ENCODE assay signal across 21 cellular contexts in the genomic region with DNA sequence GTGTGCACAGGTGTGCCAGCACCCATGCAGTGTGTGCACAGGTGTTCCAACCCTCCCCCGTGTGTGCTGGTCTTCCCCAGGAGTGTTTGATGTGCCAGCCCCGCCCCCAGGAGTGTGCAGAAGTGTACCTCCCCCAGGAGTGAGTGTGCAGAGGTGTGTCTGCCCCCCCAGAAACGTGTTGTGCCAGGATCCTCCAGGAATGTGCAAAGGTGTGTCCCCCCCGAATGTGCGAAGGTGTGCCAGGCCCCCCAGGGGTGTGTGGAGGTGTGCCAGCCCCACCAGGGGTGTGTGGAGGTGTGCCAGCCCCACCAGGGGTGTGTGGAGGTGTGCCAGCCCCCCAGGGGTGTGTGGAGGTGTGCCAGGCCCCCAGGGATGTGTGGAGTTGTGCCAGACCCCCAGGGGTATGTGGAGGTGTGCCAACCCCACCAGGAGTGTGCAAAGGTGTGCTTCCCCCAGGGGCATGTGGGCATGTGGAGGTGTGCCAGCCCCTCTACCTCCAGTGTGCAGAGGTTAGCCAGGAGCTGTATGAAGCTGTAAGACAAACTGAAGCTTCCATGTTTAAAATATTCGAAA. TPM values are rescaled to one million over a fixed set of nuclear protein-coding genes. Genes with fewer than 3 reads are reported as not detected.
DNase-seq lines count a peak whose midpoint lies in the region; ATAC-seq, FAIRE-seq and TF ChIP-seq lines count a peak whose summit lies in the region.
"Had no signal": no experiment of that assay in that cellular context is flagged by ENCODE, and none has a peak within 500 bp of the region (broad histone marks: within the 10 kb centered on the region; RNA-seq: fewer than 3 reads in every experiment).

No MANE protein-coding gene starts in this region.

- TF ChIP-seq RAD21 in HepG2 (CRISPR knock-in tag; IDR thresholded peaks at IDR 0.05) (no peak), Ishikawa (IDR thresholded peaks at IDR 0.05; ENCODE audit: low read depth) (no peak)

- DNase-seq in HepG2 (ENCODE audit: low spot score) (no peak), right lobe of liver (no peak), chondrocyte (ENCODE audit: low spot score) (peak; percentile 74), NCI-H526 (lab: John Stamatoyannopoulos, UW) (no peak), D341Med (ENCODE audit: low spot score) (no peak)
- DNase-seq in activated CD8-positive, alpha-beta memory T cell treated with anti-CD3 and anti-CD28 coated beads, Interleukin-2, amount 50 U/mL, for 4 hours: no peak
- DNase-seq: 8988T; C1 segment of cervical spinal cord; CD4-positive, CD25-positive, alpha-beta regulatory T cell; CD8-positive, alpha-beta memory T cell; COR-L47; DMS79; GDM1; H7 had no signal

- H3K27ac Mint-ChIP-seq in chondrocyte (ENCODE audit: unreplicated experiment): no peak overlapping the region
- H3K27ac Mint-ChIP-seq: CD4-positive, CD25-positive, alpha-beta regulatory T cell; GM23338 had no signal

- WGBS in HepG2 (ENCODE audit: low lambda C conversion rate): 87% methylated on average over 3 of the region's 6 CpGs
- 21% methylated on average over 1 of the region's 6 CpGs for WGBS in right lobe of liver (ENCODE audit: insufficient coverage, low coverage, low lambda C conversion rate, missing lambda C conversion rate)

- H3K27ac ChIP-seq in HepG2 (ENCODE audit: extremely low read length, insufficient read depth, low read length) (no peak overlapping the region), right lobe of liver (no peak overlapping the region)

- no peak overlapping the region for H3K4me3 ChIP-seq in HepG2 (replicated peaks in 1 of 3; ENCODE audit: insufficient read depth in 1 of 3, low read depth in 2 of 3, low read length in 3 of 3)
- no peak overlapping the region for H3K4me3 ChIP-seq in right lobe of liver
- H3K4me3 ChIP-seq: GM23338, K562 had no signal

- no peak overlapping the region for H3K9ac ChIP-seq in HepG2 (ENCODE audit: insufficient read depth, low read depth, low read length)

- BruUV-seq in HepG2 (replicated peaks; lab: Mats Ljungman, UMichigan): no TSS peak

- no peak for TF ChIP-seq POLR2A in HepG2 (IDR thresholded peaks at IDR 0.05; ENCODE audit: insufficient read depth in 1 of 2, low read depth in 2 of 2, low read length in 2 of 2)
- no peak for TF ChIP-seq POLR2A in right lobe of liver (IDR thresholded peaks at IDR 0.05)

- FAIRE-seq in HepG2 (lab: Jason Lieb, UNC): no peak
- FAIRE-seq: D721Med, GM12892, GM18507, K562 had no signal

- TF ChIP-seq CTCF in HepG2 (CRISPR knock-in tag; IDR thresholded peaks at IDR 0.05) (no peak), right lobe of liver (IDR thresholded peaks at IDR 0.05) (no peak), chondrocyte (IDR thresholded peaks at IDR 0.05) (no peak)

- H3K9me3 ChIP-seq in HepG2 (ENCODE audit: low read length) (no peaks in the 10 kb centered on the region), right lobe of liver (no peaks in the 10 kb centered on the region)

- peaks cover 40% of the 10 kb centered on the region; the same call in 1 of the 2 replicates for H4K20me1 ChIP-seq in HepG2 (ENCODE audit: insufficient read depth, low read length)

- H3K27me3 ChIP-seq in HepG2 (ENCODE audit: control insufficient read depth in 1 of 2, insufficient read depth in 2 of 2, low read length in 2 of 2) (no peaks in the 10 kb centered on the region), right lobe of liver (no peaks in the 10 kb centered on the region)

- H3K9me3 Mint-ChIP-seq in chondrocyte (ENCODE audit: low read depth): no peaks in the 10 kb centered on the region
- H3K9me3 Mint-ChIP-seq: CD8-positive, alpha-beta memory T cell; GM23338 had no signal

- TF ChIP-seq EP300 in HepG2 (IDR thresholded peaks at IDR 0.05; ENCODE audit: low read depth in 2 of 2, low read length in 2 of 2) (no peak), HepG2 (CRISPR knock-in tag; IDR thresholded peaks at IDR 0.05; ENCODE audit: borderline replicate concordance) (no peak), Ishikawa (IDR thresholded peaks at IDR 0.05; ENCODE audit: borderline replicate concordance) (peak; percentile 89)

- no peaks in the 10 kb centered on the region for H3K27me3 Mint-ChIP-seq in chondrocyte (ENCODE audit: low read depth)

- in situ Hi-C loops in HepG2 (cut with HindIII; ENCODE audit: extremely low pct_ligation_motif_present, low pct_unique_long_range_greater_than_20kb): no loop called here

- intact Hi-C loops in HepG2 (cut with micrococcal nuclease; ENCODE audit: unreplicated experiment) (no loop called here), right lobe of liver (cut with DNase I) (no loop called here)

- no peak overlapping the region for H3K4me3 Mint-ChIP-seq in chondrocyte (ENCODE audit: unreplicated experiment)
- H3K4me3 Mint-ChIP-seq: CD4-positive, CD25-positive, alpha-beta regulatory T cell; GM23338 had no signal

- H3K4me1 ChIP-seq in HepG2 (ENCODE audit: insufficient read depth, low read length) (peaks cover 100% of the 10 kb centered on the region), right lobe of liver (peaks cover 0 to 33% (median 8%) of the 10 kb centered on the region in 4 donors)

- POLR2A ChIA-PET in HepG2 (lab: Yijun Ruan, JAX): interaction anchor here (0.8 kb wide), 1 partner anchor 12 kb away, joined by 3 read pairs; no protein-coding TSS in a partner anchor

- peaks cover 2% of the 10 kb centered on the region for H3K36me3 Mint-ChIP-seq in chondrocyte (ENCODE audit: low read depth)
- H3K36me3 Mint-ChIP-seq: CD4-positive, CD25-positive, alpha-beta regulatory T cell; CD8-positive, alpha-beta memory T cell had no signal

- peaks cover 87% of the 10 kb centered on the region for H3K79me2 ChIP-seq in HepG2 (ENCODE audit: insufficient read depth, low read length)

- CTCF ChIA-PET in HepG2 (lab: Yijun Ruan, JAX; ENCODE audit: low intra/inter-chr PET ratio, low total read pairs): no interaction called here

- ATAC-seq in HepG2 (no peak), right lobe of liver (no peak)
- ATAC-seq: GM23338, HCT116, K562 had no signal

- H3K4me2 ChIP-seq in HepG2 (ENCODE audit: low read depth, low read length): no peak overlapping the region
- H3K4me2 ChIP-seq: GM23338 had no signal

- H3K36me3 ChIP-seq in HepG2 (replicated peaks in 1 of 2; ENCODE audit: control insufficient read depth in 1 of 2, insufficient read depth in 2 of 2, low read length in 2 of 2) (peaks cover 7 to 28% of the 10 kb centered on the region in 2 experiments), right lobe of liver (no peaks in the 10 kb centered on the region)

- peaks cover 31% of the 10 kb centered on the region for H3K4me1 Mint-ChIP-seq in chondrocyte (ENCODE audit: low read depth)
- H3K4me1 Mint-ChIP-seq: CD8-positive, alpha-beta memory T cell had no signal

- no peak overlapping the region for H2AFZ ChIP-seq in HepG2 (ENCODE audit: low read length)
- H2AFZ ChIP-seq: GM23338 had no signal

TF ChIP-seq in HepG2, 621 proteins besides CTCF, POLR2A, EP300 and RAD21 (continues in another document):
- TF ChIP-seq HNRNPL (IDR thresholded peaks at IDR 0.05; ENCODE audit: low read depth, low read length): peak; percentile 57; the same call in 1 of the 2 replicates

TF ChIP-seq in Ishikawa, 13 proteins besides CTCF, POLR2A, EP300 and RAD21:
- no peak for TF ChIP-seq CREB1 (IDR thresholded peaks at IDR 0.05; ENCODE audit: low read depth)
- TF ChIP-seq EGR1 (IDR thresholded peaks at IDR 0.05): peak; percentile 41
- peak; percentile 93 for TF ChIP-seq TCF12 (IDR thresholded peaks at IDR 0.05; ENCODE audit: low read depth)
- peak; percentile 71 for TF ChIP-seq TEAD4 (IDR thresholded peaks at IDR 0.05)
- no peak for TF ChIP-seq YY1 (IDR thresholded peaks at IDR 0.05; ENCODE audit: low read depth)
- peak; percentile 50; the same call in 1 of the 2 replicates for TF ChIP-seq FOXM1 (IDR thresholded peaks at IDR 0.05; ENCODE audit: borderline replicate concordance, low read depth)
- peak; percentile 99 for TF ChIP-seq NFIC (IDR thresholded peaks at IDR 0.05)
- 0 out of 2 replicates have a peak, but pooled peaks have one; percentile 31 for TF ChIP-seq ZBTB7A (IDR thresholded peaks at IDR 0.05; ENCODE audit: low read depth)
- no peak for TF ChIP-seq CEBPB (IDR thresholded peaks at IDR 0.05)

RNA-seq across cellular contexts. Expression of a gene that starts 33.2 kb away (rescaled TPM):
- 1.1 and 1.4 TPM in 2 replicates for total RNA-seq in HepG2 (2016; rRNA removed; fragmentation: Illumina TruSeq; extraction: Trizol)
- total RNA-seq in HepG2 (2016; cell fraction: cytosol; rRNA removed; fragmentation: Illumina TruSeq; extraction: Trizol; ENCODE audit: low read depth): 1.0 and 1.2 TPM in 2 replicates
- total RNA-seq in HepG2 (2016; cell fraction: insoluble cytoplasmic fraction; rRNA removed; fragmentation: Illumina TruSeq; extraction: Trizol): 1.4 and 1.5 TPM in 2 replicates
- 2.7 and 2.9 TPM in 2 replicates for total RNA-seq in HepG2 (2016; cell fraction: membrane; rRNA removed; fragmentation: Illumina TruSeq; extraction: Trizol)
- 1.1 and 1.9 TPM in 2 replicates for total RNA-seq in HepG2 (2016; cell fraction: nucleus; rRNA removed; fragmentation: Illumina TruSeq; extraction: Trizol)
- polyA plus RNA-seq in HepG2 (2011; rRNA removed): 94.7 and 113 TPM in 2 replicates
- 101 and 112 TPM in 2 replicates for polyA plus RNA-seq in HepG2 (2011; cell fraction: cytosol; rRNA removed)
- 181 and 188 TPM in 2 replicates for polyA plus RNA-seq in HepG2 (2011; cell fraction: nucleus; rRNA removed)
- polyA plus RNA-seq in HepG2 (2012): 46.0 and 71.6 TPM in 2 replicates
- 0.27 and 0.52 TPM in 2 replicates for polyA plus RNA-seq in HepG2 (2016; cell fraction: cytosol; fragmentation: Illumina TruSeq; extraction: Trizol; ENCODE audit: low read depth)
- 1.4 TPM in 2 replicates for polyA plus RNA-seq in HepG2 (2016; cell fraction: insoluble cytoplasmic fraction; fragmentation: Illumina TruSeq; extraction: Trizol; ENCODE audit: low read depth)
- polyA plus RNA-seq in HepG2 (2016; cell fraction: membrane; fragmentation: Illumina TruSeq; extraction: Trizol; ENCODE audit: low read depth): 0.68 and 0.92 TPM in 2 replicates
- polyA plus RNA-seq in HepG2 (2016; cell fraction: nucleus; fragmentation: Illumina TruSeq; extraction: Trizol; ENCODE audit: insufficient read depth, low read depth): 1.1 and 1.9 TPM in 2 replicates
- 10.5 and 261 TPM in 2 replicates for polyA minus RNA-seq in HepG2 (2011; rRNA and poly(A)+ RNA removed; ENCODE audit: low replicate concordance)
- polyA minus RNA-seq in HepG2 (2011; cell fraction: cytosol; rRNA and poly(A)+ RNA removed): 111 and 123 TPM in 2 replicates
- polyA minus RNA-seq in HepG2 (2011; cell fraction: nucleus; rRNA and poly(A)+ RNA removed): 241 and 251 TPM in 2 replicates
- 10 to 100 TPM in 5 of 6 experiments, 1 to 10 TPM in 1; 9.2 to 25.8 (median 11.8) TPM for total RNA-seq in right lobe of liver
- 26.1 to 43.8 TPM (median 42.8 TPM) in 3 replicates for total RNA-seq in chondrocyte
- polyA plus RNA-seq: CD8-positive, alpha-beta memory T cell had no signal
